Comparison of ENCODE assay signal across 1 cellular context in genomic region chr18:56988022-56988421, GRCh38.
A peak's percentile ranks its signal among the peaks of the same experiment; 100 is the strongest.
TF ChIP-seq lines count a peak whose summit lies in the region.

No MANE protein-coding gene starts in this region.

TF ChIP-seq in SK-N-SH, 30 proteins besides CTCF, POLR2A, EP300 and RAD21 (continued from another document):
- TF ChIP-seq ZBTB33 (IDR thresholded peaks at IDR 0.05; ENCODE audit: borderline replicate concordance, low read depth) (no peak), RXRA (IDR thresholded peaks at IDR 0.05; ENCODE audit: borderline replicate concordance, low read depth) (no peak), SMC3 (IDR thresholded peaks at IDR 0.05; ENCODE audit: low read depth, low read length) (no peak), FOXM1 (IDR thresholded peaks at IDR 0.05; ENCODE audit: low read depth) (no peak), GATA2 (CRISPR knock-in tag; IDR thresholded peaks at IDR 0.05) (peak; percentile 95), EZH2phosphoT487 (IDR thresholded peaks at IDR 0.05; ENCODE audit: borderline replicate concordance, low read depth) (no peak), JUND (IDR thresholded peaks at IDR 0.05) (no peak), GABPA (IDR thresholded peaks at IDR 0.05; ENCODE audit: low read depth) (no peak), NRF1 (IDR thresholded peaks at IDR 0.05; ENCODE audit: low read depth, low read length) (no peak)
- TF ChIP-seq, protein P1, sequence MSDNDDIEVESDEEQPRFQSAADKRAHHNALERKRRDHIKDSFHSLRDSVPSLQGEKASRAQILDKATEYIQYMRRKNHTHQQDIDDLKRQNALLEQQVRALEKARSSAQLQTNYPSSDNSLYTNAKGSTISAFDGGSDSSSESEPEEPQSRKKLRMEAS (IDR thresholded peaks at IDR 0.05; ENCODE audit: low read depth) = no peak
- TF ChIP-seq, protein P2, sequence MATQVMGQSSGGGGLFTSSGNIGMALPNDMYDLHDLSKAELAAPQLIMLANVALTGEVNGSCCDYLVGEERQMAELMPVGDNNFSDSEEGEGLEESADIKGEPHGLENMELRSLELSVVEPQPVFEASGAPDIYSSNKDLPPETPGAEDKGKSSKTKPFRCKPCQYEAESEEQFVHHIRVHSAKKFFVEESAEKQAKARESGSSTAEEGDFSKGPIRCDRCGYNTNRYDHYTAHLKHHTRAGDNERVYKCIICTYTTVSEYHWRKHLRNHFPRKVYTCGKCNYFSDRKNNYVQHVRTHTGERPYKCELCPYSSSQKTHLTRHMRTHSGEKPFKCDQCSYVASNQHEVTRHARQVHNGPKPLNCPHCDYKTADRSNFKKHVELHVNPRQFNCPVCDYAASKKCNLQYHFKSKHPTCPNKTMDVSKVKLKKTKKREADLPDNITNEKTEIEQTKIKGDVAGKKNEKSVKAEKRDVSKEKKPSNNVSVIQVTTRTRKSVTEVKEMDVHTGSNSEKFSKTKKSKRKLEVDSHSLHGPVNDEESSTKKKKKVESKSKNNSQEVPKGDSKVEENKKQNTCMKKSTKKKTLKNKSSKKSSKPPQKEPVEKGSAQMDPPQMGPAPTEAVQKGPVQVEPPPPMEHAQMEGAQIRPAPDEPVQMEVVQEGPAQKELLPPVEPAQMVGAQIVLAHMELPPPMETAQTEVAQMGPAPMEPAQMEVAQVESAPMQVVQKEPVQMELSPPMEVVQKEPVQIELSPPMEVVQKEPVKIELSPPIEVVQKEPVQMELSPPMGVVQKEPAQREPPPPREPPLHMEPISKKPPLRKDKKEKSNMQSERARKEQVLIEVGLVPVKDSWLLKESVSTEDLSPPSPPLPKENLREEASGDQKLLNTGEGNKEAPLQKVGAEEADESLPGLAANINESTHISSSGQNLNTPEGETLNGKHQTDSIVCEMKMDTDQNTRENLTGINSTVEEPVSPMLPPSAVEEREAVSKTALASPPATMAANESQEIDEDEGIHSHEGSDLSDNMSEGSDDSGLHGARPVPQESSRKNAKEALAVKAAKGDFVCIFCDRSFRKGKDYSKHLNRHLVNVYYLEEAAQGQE (IDR thresholded peaks at IDR 0.05; ENCODE audit: low read depth, low read length) = no peak
